In genomic region chr3:97815149-97815917, GRCh38 we compare ENCODE assay signal across 10 cellular contexts. TPM values are rescaled to one million over a fixed set of nuclear protein-coding genes. Genes with fewer than 3 reads are reported as not detected.
DNase-seq lines count a peak whose midpoint lies in the region; ATAC-seq and TF ChIP-seq lines count a peak whose summit lies in the region.
"Had no signal": no experiment of that assay in that cellular context is flagged by ENCODE, and none has a peak within 500 bp of the region (broad histone marks: within the 10 kb centered on the region; RNA-seq: fewer than 3 reads in every experiment).

No MANE protein-coding gene starts in this region.

- no peaks in the 10 kb centered on the region for H3K79me2 ChIP-seq in PC-3 (ENCODE audit: low read length)

- H3K27me3 ChIP-seq in PC-3 (ENCODE audit: low read length): no peaks in the 10 kb centered on the region
- H3K27me3 ChIP-seq in brain microvascular endothelial cell (replicated peaks): no peaks in the 10 kb centered on the region

- no peak overlapping the region for H3K4me3 Mint-ChIP-seq in activated CD8-positive, alpha-beta memory T cell treated with anti-CD3 and anti-CD28 coated beads, Interleukin-2, amount 10 ng/mL, durations not matched to agents 7 days and 5 days
- no peak overlapping the region for H3K4me3 Mint-ChIP-seq in stimulated activated effector memory CD8-positive, alpha-beta T cell treated with anti-CD3 and anti-CD28 coated beads, Interleukin-12 subunit alpha, Interleukin-12 subunit beta, amount 100 ng/mL, for 72 hours
- H3K4me3 Mint-ChIP-seq: naive B cell had no signal

- no TSS peak for BruUV-seq in PC-3 (replicated peaks; lab: Mats Ljungman, UMichigan)

- peaks cover 24% of the 10 kb centered on the region for H3K4me1 ChIP-seq in PC-3 (ENCODE audit: insufficient read depth, low read length)

- H3K9me3 ChIP-seq in PC-3 (ENCODE audit: low read length): no peaks in the 10 kb centered on the region

- H3K4me1 Mint-ChIP-seq in activated CD8-positive, alpha-beta memory T cell treated with anti-CD3 and anti-CD28 coated beads, Interleukin-2, amount 10 ng/mL, durations not matched to agents 7 days and 5 days: peaks cover 24% of the 10 kb centered on the region
- peaks cover 7% of the 10 kb centered on the region for H3K4me1 Mint-ChIP-seq in stimulated activated effector memory CD8-positive, alpha-beta T cell treated with anti-CD3 and anti-CD28 coated beads, Interleukin-12 subunit alpha, Interleukin-12 subunit beta, amount 100 ng/mL, for 72 hours
- H3K4me1 Mint-ChIP-seq: naive B cell had no signal

- intact Hi-C loops in PC-3 (cut with micrococcal nuclease): no loop called here

- no peak overlapping the region for H3K4me3 ChIP-seq in PC-3 (ENCODE audit: low read length)
- H3K4me3 ChIP-seq in brain microvascular endothelial cell (ENCODE audit: low read depth, low read length): no peak overlapping the region

- H4K20me1 ChIP-seq in PC-3 (ENCODE audit: low read length): no peaks in the 10 kb centered on the region

- in situ Hi-C loops in brain microvascular endothelial cell (cut with HindIII; ENCODE audit: low pct_ligation_motif_present, low sequenced_read_pairs): no loop called here

- H3K36me3 Mint-ChIP-seq in activated CD8-positive, alpha-beta memory T cell treated with anti-CD3 and anti-CD28 coated beads, Interleukin-2, amount 10 ng/mL, durations not matched to agents 7 days and 5 days: no peaks in the 10 kb centered on the region
- no peaks in the 10 kb centered on the region for H3K36me3 Mint-ChIP-seq in stimulated activated effector memory CD8-positive, alpha-beta T cell treated with anti-CD3 and anti-CD28 coated beads, Interleukin-12 subunit alpha, Interleukin-12 subunit beta, amount 100 ng/mL, for 72 hours
- H3K36me3 Mint-ChIP-seq: naive B cell had no signal

- no peak overlapping the region for H3K9ac ChIP-seq in PC-3 (ENCODE audit: low read length)

- H3K36me3 ChIP-seq in PC-3 (ENCODE audit: low read depth, low read length) (no peaks in the 10 kb centered on the region), brain microvascular endothelial cell (replicated peaks) (no peaks in the 10 kb centered on the region)

- peak; percentile 87 for ATAC-seq in activated CD8-positive, alpha-beta memory T cell treated with anti-CD3 and anti-CD28 coated beads, Interleukin-2, amount 10 ng/mL, durations not matched to agents 7 days and 5 days
- peak; percentile 85 for ATAC-seq in PC-3
- ATAC-seq in stimulated activated effector memory CD8-positive, alpha-beta T cell treated with anti-CD3 and anti-CD28 coated beads, Interleukin-12 subunit alpha, Interleukin-12 subunit beta, amount 100 ng/mL, for 72 hours: peak; percentile 97

- peaks cover 2% of the 10 kb centered on the region for H3K27me3 Mint-ChIP-seq in activated CD8-positive, alpha-beta memory T cell treated with anti-CD3 and anti-CD28 coated beads, Interleukin-2, amount 10 ng/mL, durations not matched to agents 7 days and 5 days

- H3K9me2 ChIP-seq in PC-3 (replicated peaks; ENCODE audit: low read length): no peaks in the 10 kb centered on the region

- TF ChIP-seq CTCF in PC-3 (conservative IDR thresholded peaks at IDR 0.05; ENCODE audit: low read depth, low read length): no peak
- TF ChIP-seq CTCF in brain microvascular endothelial cell (IDR thresholded peaks at IDR 0.05; ENCODE audit: low read depth, low read length, missing control alignments): no peak

- no peaks in the 10 kb centered on the region for H3K9me3 Mint-ChIP-seq in activated CD8-positive, alpha-beta memory T cell treated with anti-CD3 and anti-CD28 coated beads, Interleukin-2, amount 10 ng/mL, durations not matched to agents 7 days and 5 days (ENCODE audit: low read depth)
- H3K9me3 Mint-ChIP-seq in stimulated activated effector memory CD8-positive, alpha-beta T cell treated with anti-CD3 and anti-CD28 coated beads, Interleukin-12 subunit alpha, Interleukin-12 subunit beta, amount 100 ng/mL, for 72 hours: no peaks in the 10 kb centered on the region
- H3K9me3 Mint-ChIP-seq: naive B cell had no signal

- H3K27ac ChIP-seq in PC-3 (ENCODE audit: low read length): no peak overlapping the region
- no peak overlapping the region for H3K27ac ChIP-seq in brain microvascular endothelial cell

- peak overlapping the region; percentile 11; the same call in 1 of the 2 replicates for H3K4me2 ChIP-seq in PC-3 (ENCODE audit: low read length)

- POLR2A ChIA-PET in PC-3 (lab: Charles Lee; ENCODE audit: unreplicated experiment): no interaction called here

- CTCF ChIA-PET in activated CD8-positive, alpha-beta memory T cell treated with anti-CD3 and anti-CD28 coated beads, Interleukin-2, amount 10 ng/mL, durations not matched to agents 7 days and 5 days (lab: Charles Lee): interaction anchor here (1.0 kb wide), 1 partner anchor 204 kb away, joined by 3 read pairs; no protein-coding TSS in a partner anchor
- CTCF ChIA-PET in PC-3 (lab: Charles Lee): interaction anchor here (0.7 kb wide), 1 partner anchor 166 kb away, joined by 3 read pairs; no protein-coding TSS in a partner anchor

- H3K27ac Mint-ChIP-seq in activated CD8-positive, alpha-beta memory T cell treated with anti-CD3 and anti-CD28 coated beads, Interleukin-2, amount 10 ng/mL, durations not matched to agents 7 days and 5 days: peak overlapping the region; percentile 68
- no peak overlapping the region for H3K27ac Mint-ChIP-seq in stimulated activated effector memory CD8-positive, alpha-beta T cell treated with anti-CD3 and anti-CD28 coated beads, Interleukin-12 subunit alpha, Interleukin-12 subunit beta, amount 100 ng/mL, for 72 hours
- H3K27ac Mint-ChIP-seq: naive B cell had no signal

- H2AFZ ChIP-seq in PC-3 (ENCODE audit: low read length): no peak overlapping the region

- peak; percentile 68 for DNase-seq in activated CD8-positive, alpha-beta memory T cell treated with anti-CD3 and anti-CD28 coated beads, Interleukin-2, amount 10 ng/mL, durations not matched to agents 7 days and 5 days
- DNase-seq in activated CD8-positive, alpha-beta memory T cell treated with anti-CD3 and anti-CD28 coated beads for 24 hours: no peak
- peak; percentile 82 for DNase-seq in PC-3
- DNase-seq in activated naive CD4-positive, alpha-beta T cell treated with anti-CD3 and anti-CD28 coated beads, Interleukin-2, amount 50 U/mL, for 16 hours: peak; percentile 22
- DNase-seq in stimulated activated effector memory CD8-positive, alpha-beta T cell treated with anti-CD3 and anti-CD28 coated beads, Interleukin-12 subunit alpha, Interleukin-12 subunit beta, amount 100 ng/mL, for 72 hours (ENCODE audit: low spot score in 2 of 2): no peak
- no peak for DNase-seq in brain microvascular endothelial cell
- no peak for DNase-seq in NCI-H2196 treated with DMSO at 0.1 percent for 48 hours (lab: John Stamatoyannopoulos, UW; ENCODE audit: unreplicated experiment)
- no peak for DNase-seq in NOMO-1 treated with DMSO at 0.1 percent for 48 hours (lab: John Stamatoyannopoulos, UW; ENCODE audit: unreplicated experiment)
- DNase-seq: naive B cell, NCI-H146 had no signal

- H3F3A ChIP-seq in PC-3 (ENCODE audit: low read length, unreplicated experiment): no peaks in the 10 kb centered on the region

RNA-seq across cellular contexts. Expression of gene CRYBG3, which starts 6.5 kb away (rescaled TPM):
- 1 to 10 TPM; 5.9 to 6.1 TPM for total RNA-seq in activated CD8-positive, alpha-beta memory T cell treated with anti-CD3 and anti-CD28 coated beads, Interleukin-2, amount 10 ng/mL, durations not matched to agents 7 days and 5 days
- 11.4 and 12.2 TPM in 2 replicates for total RNA-seq in PC-3 (2014; rRNA removed)

RNA-seq across cellular contexts. Expression of gene ARL6, which starts 50.8 kb away (rescaled TPM):
- 1 to 10 TPM; 4.5 to 5.4 TPM for total RNA-seq in activated CD8-positive, alpha-beta memory T cell treated with anti-CD3 and anti-CD28 coated beads, Interleukin-2, amount 10 ng/mL, durations not matched to agents 7 days and 5 days
- total RNA-seq in PC-3 (2014; rRNA removed): 3.2 and 12.1 TPM in 2 replicates

Comparison
In these comparisons a context has a peak if more than half of its experiments do, and no peak if none do; other contexts are left out.
1. DNase-seq: peak in activated CD8-positive, alpha-beta memory T cell treated with anti-CD3 and anti-CD28 coated beads, Interleukin-2, amount 10 ng/mL, durations not matched to agents 7 days and 5 days (single experiment), PC-3 (single experiment) and activated naive CD4-positive, alpha-beta T cell treated with anti-CD3 and anti-CD28 coated beads, Interleukin-2, amount 50 U/mL, for 16 hours (single experiment); none in activated CD8-positive, alpha-beta memory T cell treated with anti-CD3 and anti-CD28 coated beads for 24 hours (single experiment), stimulated activated effector memory CD8-positive, alpha-beta T cell treated with anti-CD3 and anti-CD28 coated beads, Interleukin-12 subunit alpha, Interleukin-12 subunit beta, amount 100 ng/mL, for 72 hours (0 of 2), brain microvascular endothelial cell (single experiment), NCI-H2196 treated with DMSO at 0.1 percent for 48 hours (single experiment) and NOMO-1 treated with DMSO at 0.1 percent for 48 hours (single experiment).
2. Peak in every context shown above with its lines, with median percentiles within 50 percentile points of each other: ATAC-seq.